8 cellular contexts compared by ENCODE assay signal in the genomic region with DNA sequence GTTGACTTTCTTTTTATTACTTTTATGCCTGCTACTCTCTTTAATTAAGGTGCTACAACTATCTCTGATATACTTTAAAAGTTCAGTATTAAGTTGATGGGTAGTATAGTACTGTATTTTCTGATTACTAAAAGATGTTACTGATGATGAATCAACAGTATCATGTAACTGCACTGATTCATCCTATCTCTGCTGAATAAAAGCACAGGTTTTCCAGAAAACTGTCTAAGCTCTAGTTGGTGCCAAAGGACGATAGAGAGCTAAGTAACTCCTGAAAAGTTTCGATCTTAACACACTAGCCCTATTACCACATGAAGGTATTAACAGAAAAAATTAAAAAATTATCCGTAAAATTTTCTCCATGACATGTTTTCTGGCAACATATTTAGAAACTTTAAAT. TPM values are rescaled to one million over a fixed set of nuclear protein-coding genes. Genes with fewer than 3 reads are reported as not detected.
A peak's percentile ranks its signal among the peaks of the same experiment; 100 is the strongest.
DNase-seq lines count a peak whose midpoint lies in the region; ATAC-seq and TF ChIP-seq lines count a peak whose summit lies in the region.

No MANE protein-coding gene starts in this region.

- 17% methylated on average over 3 of the region's 3 CpGs for WGBS in mammary epithelial cell (ENCODE audit: low coverage, missing lambda C conversion rate)

- H3K4me1 Mint-ChIP-seq in nephron progenitor cell, result peaks cover 46% of the 10 kb centered on the region

- intact Hi-C loops in mammary epithelial cell (cut with micrococcal nuclease), result no loop called here

- H3K4me3 ChIP-seq in DND-41 (ENCODE audit: low read depth in 1 of 2, low read length in 2 of 2) (peak overlapping the region in 1 of 2 experiments; percentile 81; a peak in 1 of 4 replicates), KMS-11 (IDR thresholded peaks at IDR 0.05; ENCODE audit: insufficient read depth, low read depth, low read length) (no peak overlapping the region), mammary epithelial cell (replicated peaks in 1 of 3; ENCODE audit: insufficient read depth in 1 of 3, low read depth in 2 of 3, low read length in 3 of 3) (peak overlapping the region; percentile 12 to 67 (median 53))

- peaks cover 75% of the 10 kb centered on the region for H3K79me2 ChIP-seq in DND-41 (ENCODE audit: insufficient read depth, low read length)
- peaks cover 68% of the 10 kb centered on the region for H3K79me2 ChIP-seq in KMS-11 (ENCODE audit: insufficient read depth, low read depth)
- H3K79me2 ChIP-seq in mammary epithelial cell (ENCODE audit: insufficient read depth, low read length), result peaks cover 71% of the 10 kb centered on the region

- H3K27me3 ChIP-seq in DND-41 (ENCODE audit: insufficient read depth, low read length, poor library complexity) (no peaks in the 10 kb centered on the region), KMS-11 (ENCODE audit: insufficient read depth, low read depth) (no peaks in the 10 kb centered on the region), mammary epithelial cell (ENCODE audit: insufficient read depth, low read length) (no peaks in the 10 kb centered on the region)

- H3K4me2 ChIP-seq in DND-41 (ENCODE audit: insufficient read depth, low read length), result peak overlapping the region; percentile 66
- H3K4me2 ChIP-seq in KMS-11, result peak overlapping the region; percentile 75
- H3K4me2 ChIP-seq in mammary epithelial cell (ENCODE audit: insufficient read depth, low read depth, low read length), result peak overlapping the region; percentile 87

- peaks cover 47% of the 10 kb centered on the region for H3K4me1 ChIP-seq in DND-41 (ENCODE audit: insufficient read depth, low read length)
- H3K4me1 ChIP-seq in KMS-11 (ENCODE audit: low read depth, poor library complexity, severe bottlenecking), result peaks cover 40% of the 10 kb centered on the region
- H3K4me1 ChIP-seq in mammary epithelial cell (ENCODE audit: insufficient read depth, low read length), result peaks cover 23% of the 10 kb centered on the region

- peaks cover 48% of the 10 kb centered on the region for H3K36me3 Mint-ChIP-seq in nephron progenitor cell (ENCODE audit: low read depth)

- DNase-seq in DND-41 (no peak), mammary epithelial cell (peak; percentile 63), nephron progenitor cell (no peak), A172 (ENCODE audit: low spot score) (no peak), NCI-H2171 treated with DMSO at 0.1 percent for 48 hours (lab: John Stamatoyannopoulos, UW) (no peak), NOMO-1 treated with DMSO at 0.1 percent for 48 hours (lab: John Stamatoyannopoulos, UW; ENCODE audit: unreplicated experiment) (no peak), DMS79 (lab: John Stamatoyannopoulos, UW) (no peak)

- peaks cover 14% of the 10 kb centered on the region for H3K27me3 Mint-ChIP-seq in nephron progenitor cell (ENCODE audit: low read depth, poor library complexity)

- no peaks in the 10 kb centered on the region for H3K9me3 ChIP-seq in DND-41 (ENCODE audit: insufficient read depth, low read length, severe bottlenecking)
- no peaks in the 10 kb centered on the region for H3K9me3 ChIP-seq in mammary epithelial cell (replicated peaks; ENCODE audit: insufficient read depth, low read length)

- CTCF ChIA-PET in mammary epithelial cell (lab: Charles Lee; ENCODE audit: low non-redundant PET), result interaction anchor here (0.6 kb wide), 1 partner anchor 31 kb away, joined by 3 read pairs; no protein-coding TSS in a partner anchor

- no peak for ATAC-seq in DND-41 (ENCODE audit: insufficient read depth, low read depth)

- no peak overlapping the region for H2AFZ ChIP-seq in DND-41 (ENCODE audit: low read depth, low read length)
- H2AFZ ChIP-seq in KMS-11 (ENCODE audit: low read depth), result no peak overlapping the region
- H2AFZ ChIP-seq in mammary epithelial cell (ENCODE audit: low read depth, low read length), result no peak overlapping the region

- in situ Hi-C loops in mammary epithelial cell (cut with MboI; ENCODE audit: low sequenced_read_pairs in 2 of 2), result no loop called here

- dilution Hi-C loops in mammary epithelial cell (cut with HindIII; ENCODE audit: low sequenced_read_pairs), result no loop called here

- H3K4me3 Mint-ChIP-seq in nephron progenitor cell, result peak overlapping the region; percentile 97

- TF ChIP-seq CTCF in DND-41 (IDR thresholded peaks at IDR 0.05; ENCODE audit: borderline replicate concordance, extremely low read depth, low read length, poor library complexity, severe bottlenecking) (no peak), KMS-11 (conservative IDR thresholded peaks at IDR 0.05; ENCODE audit: low read depth, low read length) (no peak), mammary epithelial cell (conservative IDR thresholded peaks at IDR 0.05 in 1 of 2, IDR thresholded peaks at IDR 0.05 in 1 of 2; ENCODE audit: extremely low read depth in 1 of 2, insufficient read depth in 1 of 2, low read depth in 1 of 2, low read length in 2 of 2) (no peak), nephron progenitor cell (IDR thresholded peaks at IDR 0.05) (no peak)

- H3K9me3 Mint-ChIP-seq in nephron progenitor cell, result peaks cover 19% of the 10 kb centered on the region

- H3K27ac ChIP-seq in DND-41 (ENCODE audit: low read length) (no peak overlapping the region), KMS-11 (peak overlapping the region; percentile 97; the same call in 1 of the 2 replicates), mammary epithelial cell (ENCODE audit: insufficient read depth, low read depth, low read length) (peak overlapping the region; percentile 80)

- no peak overlapping the region for H3K27ac Mint-ChIP-seq in nephron progenitor cell

- BruUV-seq in mammary epithelial cell (replicated peaks; lab: Mats Ljungman, UMichigan), result no TSS peak

- H4K20me1 ChIP-seq in DND-41 (ENCODE audit: insufficient read depth, low read length) (peaks cover 59% of the 10 kb centered on the region), KMS-11 (ENCODE audit: insufficient read depth) (peaks cover 37% of the 10 kb centered on the region), mammary epithelial cell (ENCODE audit: insufficient read depth, low read length) (no peaks in the 10 kb centered on the region)

- H3K9ac ChIP-seq in DND-41 (ENCODE audit: low read depth, low read length) (peak overlapping the region; percentile 95; the same call in 1 of the 2 replicates), KMS-11 (peak overlapping the region; percentile 90; the same call in 1 of the 2 replicates), mammary epithelial cell (ENCODE audit: insufficient read depth, low read length) (peak overlapping the region; percentile 87)

- H3K36me3 ChIP-seq in DND-41 (ENCODE audit: insufficient read depth, low read length) (peaks cover 25% of the 10 kb centered on the region), KMS-11 (ENCODE audit: insufficient read depth) (no peaks in the 10 kb centered on the region), mammary epithelial cell (ENCODE audit: insufficient read depth, low read length) (peaks cover 1% of the 10 kb centered on the region)

RNA-seq across cellular contexts. Expression of gene SCAF11, which starts 2.1 kb away (rescaled TPM):
- 100 to 1,000 TPM in 1 of 2 donors, 10 to 100 TPM in 1; 99.2 to 100 TPM for total RNA-seq in mammary epithelial cell
- 48.6 TPM for polyA plus RNA-seq in mammary epithelial cell
- polyA minus RNA-seq in mammary epithelial cell, result 63.4 TPM
- 68.5 and 74.2 TPM in 2 replicates for total RNA-seq in A172 (2014; rRNA removed; shearing (Covaris generic))
